ENCODE assay signal across 22 cellular contexts in genomic region chr3:47000198-47000815, GRCh38. TPM values are rescaled to one million over a fixed set of nuclear protein-coding genes. Genes with fewer than 3 reads are reported as not detected.
DNase-seq lines count a peak whose midpoint lies in the region; ATAC-seq, FAIRE-seq and TF ChIP-seq lines count a peak whose summit lies in the region.
"Had no signal": no experiment of that assay in that cellular context is flagged by ENCODE, and none has a peak within 500 bp of the region (broad histone marks: within the 10 kb centered on the region; RNA-seq: fewer than 3 reads in every experiment).

No MANE protein-coding gene starts in this region.

- peak overlapping the region; percentile 30 for H4K91ac ChIP-seq in mesenchymal stem cell (ENCODE audit: low read length)

- no peak overlapping the region for H2BK120ac ChIP-seq in mesenchymal stem cell (ENCODE audit: low read depth, low read length)

- H3K4me3 Mint-ChIP-seq in activated CD8-positive, alpha-beta T cell treated with anti-CD3 and anti-CD28 coated beads for 36 hours = no peak overlapping the region
- H3K4me3 Mint-ChIP-seq: activated CD4-positive, alpha-beta memory T cell treated with anti-CD3 and anti-CD28 coated beads, Interleukin-2, amount 10 ng/mL, durations not matched to agents 7 days and 5 days had no signal

- H3K9ac ChIP-seq in mesenchymal stem cell (ENCODE audit: low read length) = no peak overlapping the region

- no peak overlapping the region for H3K27ac ChIP-seq in mesenchymal stem cell (ENCODE audit: low read length, poor library complexity, severe bottlenecking)
- H3K27ac ChIP-seq: body of pancreas, foreskin keratinocyte, HL-60 had no signal

- H2BK15ac ChIP-seq in mesenchymal stem cell (ENCODE audit: low read depth, poor library complexity, severe bottlenecking) = no peak overlapping the region

- CTCF ChIA-PET in activated CD8-positive, alpha-beta T cell treated with anti-CD3 and anti-CD28 coated beads for 36 hours (lab: Charles Lee) = interaction anchor here (1.4 kb wide), 1 partner anchor 86 kb away, joined by 3 read pairs; no protein-coding TSS in a partner anchor

- POLR2A ChIA-PET in activated CD8-positive, alpha-beta T cell treated with anti-CD3 and anti-CD28 coated beads for 36 hours (lab: Charles Lee) = interaction anchor here (1.7 kb wide), 1 partner anchor 9 kb away, joined by 6 read pairs; no protein-coding TSS in a partner anchor

- no peak overlapping the region for H3K14ac ChIP-seq in mesenchymal stem cell (ENCODE audit: low read length in 2 of 2)

- peaks cover 0 to 50% of the 10 kb centered on the region in 2 experiments for H3K36me3 ChIP-seq in mesenchymal stem cell (ENCODE audit: control insufficient read depth in 1 of 2, insufficient read depth in 2 of 2, low read depth in 1 of 2, low read length in 2 of 2)

- no peak overlapping the region for H2BK5ac ChIP-seq in mesenchymal stem cell (ENCODE audit: low read depth, low read length, poor library complexity, severe bottlenecking)

- WGBS in mesenchymal stem cell = 95% methylated on average over 10 of the region's 10 CpGs

- H3K4me1 ChIP-seq in mesenchymal stem cell (ENCODE audit: control insufficient read depth, insufficient read depth, low read depth, low read length) = peaks cover 15% of the 10 kb centered on the region
- H3K4me1 ChIP-seq: body of pancreas had no signal

- H3K4me2 ChIP-seq in mesenchymal stem cell (ENCODE audit: low read length, poor library complexity, severe bottlenecking) = no peak overlapping the region

- no peaks in the 10 kb centered on the region for H3K9me3 Mint-ChIP-seq in activated CD8-positive, alpha-beta T cell treated with anti-CD3 and anti-CD28 coated beads for 36 hours
- H3K9me3 Mint-ChIP-seq: activated CD4-positive, alpha-beta memory T cell treated with anti-CD3 and anti-CD28 coated beads, Interleukin-2, amount 10 ng/mL, durations not matched to agents 7 days and 5 days; CD8-positive, alpha-beta memory T cell had no signal

- no peak for FAIRE-seq in GM12891 (lab: Jason Lieb, UNC)
- FAIRE-seq: GM18507, H1 had no signal

- no peaks in the 10 kb centered on the region for H3K79me1 ChIP-seq in mesenchymal stem cell (replicated peaks; ENCODE audit: low read length, poor library complexity, severe bottlenecking)

- peaks cover 21% of the 10 kb centered on the region for H3K4me1 Mint-ChIP-seq in activated CD8-positive, alpha-beta T cell treated with anti-CD3 and anti-CD28 coated beads for 36 hours (ENCODE audit: low read depth)

- no peak overlapping the region for H3K4ac ChIP-seq in mesenchymal stem cell (ENCODE audit: low read depth in 1 of 2, low read length in 2 of 2)

- no peak overlapping the region for H3K23ac ChIP-seq in mesenchymal stem cell (ENCODE audit: low read length in 2 of 2)

- H3K18ac ChIP-seq in mesenchymal stem cell (ENCODE audit: low read depth in 1 of 2, low read length in 2 of 2) = no peak overlapping the region

- TF ChIP-seq CTCF in activated CD8-positive, alpha-beta T cell treated with anti-CD3 and anti-CD28 coated beads for 36 hours (IDR thresholded peaks at IDR 0.05) = no peak

- no peaks in the 10 kb centered on the region for H3K27me3 Mint-ChIP-seq in activated CD8-positive, alpha-beta T cell treated with anti-CD3 and anti-CD28 coated beads for 36 hours
- H3K27me3 Mint-ChIP-seq: activated CD4-positive, alpha-beta memory T cell treated with anti-CD3 and anti-CD28 coated beads, Interleukin-2, amount 10 ng/mL, durations not matched to agents 7 days and 5 days; CD8-positive, alpha-beta memory T cell had no signal

- peak overlapping the region in 1 of 2 experiments; percentile 23 for H3K4me3 ChIP-seq in mesenchymal stem cell (ENCODE audit: insufficient read depth in 1 of 2, low read depth in 1 of 2, low read length in 2 of 2)
- H3K4me3 ChIP-seq: body of pancreas, mucosa of descending colon, upper lobe of left lung had no signal

- peak; percentile 25 for ATAC-seq in activated CD8-positive, alpha-beta T cell treated with anti-CD3 and anti-CD28 coated beads for 36 hours
- no peak for ATAC-seq in HG03432 (IDR thresholded peaks at IDR 0.05; ENCODE audit: unreplicated experiment)
- no peak for ATAC-seq in GM18909 (IDR thresholded peaks at IDR 0.05; ENCODE audit: poor library complexity, unreplicated experiment)
- ATAC-seq: body of pancreas, foreskin keratinocyte, mucosa of descending colon had no signal

- intact Hi-C loops in activated CD8-positive, alpha-beta T cell treated with anti-CD3 and anti-CD28 coated beads for 36 hours (cut with micrococcal nuclease) = no loop called here

- no peak overlapping the region for H3K27ac Mint-ChIP-seq in activated CD8-positive, alpha-beta T cell treated with anti-CD3 and anti-CD28 coated beads for 36 hours
- H3K27ac Mint-ChIP-seq: activated CD4-positive, alpha-beta memory T cell treated with anti-CD3 and anti-CD28 coated beads, Interleukin-2, amount 10 ng/mL, durations not matched to agents 7 days and 5 days had no signal

- no peak overlapping the region for H2BK12ac ChIP-seq in mesenchymal stem cell (ENCODE audit: low read length in 2 of 2)

- DNase-seq in AG20443 (ENCODE audit: low spot score) (peak; percentile 34), GM12891 (ENCODE audit: insufficient read length, low spot score) (peak; percentile 18), mesenchymal stem cell (peak; percentile 46), NCI-H524 treated with DMSO at 0.1 percent for 48 hours (lab: John Stamatoyannopoulos, UW) (no peak)
- DNase-seq in activated CD8-positive, alpha-beta T cell treated with anti-CD3 and anti-CD28 coated beads for 36 hours = no peak
- no peak for DNase-seq in activated CD8-positive, alpha-beta memory T cell treated with anti-CD3 and anti-CD28 coated beads, Interleukin-2, amount 50 U/mL, for 4 hours
- DNase-seq: activated CD4-positive, alpha-beta memory T cell treated with anti-CD3 and anti-CD28 coated beads, Interleukin-2, amount 10 ng/mL, durations not matched to agents 7 days and 5 days; effector CD8-positive, alpha-beta T cell; foreskin keratinocyte; GDM1; NCI-H2107; NCI-H774; SHP77 treated with DMSO at 0.1 percent for 48 hours; upper lobe of left lung had no signal

- H2AFZ ChIP-seq in mesenchymal stem cell (ENCODE audit: low read depth, low read length) = no peak overlapping the region

- peaks cover 30% of the 10 kb centered on the region for H3K36me3 Mint-ChIP-seq in activated CD8-positive, alpha-beta T cell treated with anti-CD3 and anti-CD28 coated beads for 36 hours (ENCODE audit: low read depth)

- no peaks in the 10 kb centered on the region for H3K27me3 ChIP-seq in mesenchymal stem cell (ENCODE audit: control insufficient read depth in 1 of 2, insufficient read depth in 1 of 2, low read length in 2 of 2)
- H3K27me3 ChIP-seq: body of pancreas, foreskin keratinocyte, upper lobe of left lung had no signal

- no peak overlapping the region for H4K8ac ChIP-seq in mesenchymal stem cell (ENCODE audit: low read length)

- no peak for TF ChIP-seq POLR2A in GM12891 (IDR thresholded peaks at IDR 0.05; ENCODE audit: low read depth, low read length)

- H2AK5ac ChIP-seq in mesenchymal stem cell (ENCODE audit: low read length, severe bottlenecking) = no peak overlapping the region

- H3K9me3 ChIP-seq in mesenchymal stem cell (ENCODE audit: control insufficient read depth, low read length) = no peaks in the 10 kb centered on the region
- H3K9me3 ChIP-seq: body of pancreas, mucosa of descending colon, upper lobe of left lung had no signal

TF ChIP-seq in GM12891, 5 proteins besides CTCF, POLR2A, EP300 and RAD21:
- TF ChIP-seq POLR2AphosphoS5 (IDR thresholded peaks at IDR 0.05; ENCODE audit: low read depth, low read length) (no peak), POU2F2 (IDR thresholded peaks at IDR 0.05; ENCODE audit: low read depth, low read length) (no peak), PAX5 (IDR thresholded peaks at IDR 0.05; ENCODE audit: insufficient read depth, low read length, severe bottlenecking) (no peak), TAF1 (IDR thresholded peaks at IDR 0.05; ENCODE audit: low read depth, low read length) (no peak)

RNA-seq across cellular contexts. Expression of gene NBEAL2, which starts 20.8 kb away (rescaled TPM):
- polyA plus RNA-seq in GM12891 (2012; ENCODE audit: low read depth, missing spikeins) = 53.4 TPM
- total RNA-seq in activated CD8-positive, alpha-beta T cell treated with anti-CD3 and anti-CD28 coated beads for 36 hours = 10 to 100 TPM; 58.9 to 63.7 TPM
- 2.0 TPM for polyA plus RNA-seq in mesenchymal stem cell (2013, experiment 1 of 2)
- polyA plus RNA-seq in mesenchymal stem cell (2013, experiment 2 of 2) = 1.7 TPM

RNA-seq across cellular contexts. Expression of gene CCDC12, which starts 23.8 kb away (rescaled TPM):
- polyA plus RNA-seq in GM12891 (2012; ENCODE audit: low read depth, missing spikeins) = 55.8 TPM
- total RNA-seq in activated CD8-positive, alpha-beta T cell treated with anti-CD3 and anti-CD28 coated beads for 36 hours = 10 to 100 TPM; 51.2 to 51.6 TPM
- polyA plus RNA-seq in mesenchymal stem cell (2013, experiment 1 of 2) = 25.6 TPM
- 26.2 TPM for polyA plus RNA-seq in mesenchymal stem cell (2013, experiment 2 of 2)

Comparison
In these comparisons a context has a peak if more than half of its experiments do, and no peak if none do; other contexts are left out.
1. DNase-seq: peak in AG20443 (single experiment), GM12891 (single experiment) and mesenchymal stem cell (single experiment); none in activated CD8-positive, alpha-beta T cell treated with anti-CD3 and anti-CD28 coated beads for 36 hours (single experiment), activated CD8-positive, alpha-beta memory T cell treated with anti-CD3 and anti-CD28 coated beads, Interleukin-2, amount 50 U/mL, for 4 hours (single experiment) and NCI-H524 treated with DMSO at 0.1 percent for 48 hours (single experiment).